ENCODE assay signal across 20 cellular contexts in the genomic region with DNA sequence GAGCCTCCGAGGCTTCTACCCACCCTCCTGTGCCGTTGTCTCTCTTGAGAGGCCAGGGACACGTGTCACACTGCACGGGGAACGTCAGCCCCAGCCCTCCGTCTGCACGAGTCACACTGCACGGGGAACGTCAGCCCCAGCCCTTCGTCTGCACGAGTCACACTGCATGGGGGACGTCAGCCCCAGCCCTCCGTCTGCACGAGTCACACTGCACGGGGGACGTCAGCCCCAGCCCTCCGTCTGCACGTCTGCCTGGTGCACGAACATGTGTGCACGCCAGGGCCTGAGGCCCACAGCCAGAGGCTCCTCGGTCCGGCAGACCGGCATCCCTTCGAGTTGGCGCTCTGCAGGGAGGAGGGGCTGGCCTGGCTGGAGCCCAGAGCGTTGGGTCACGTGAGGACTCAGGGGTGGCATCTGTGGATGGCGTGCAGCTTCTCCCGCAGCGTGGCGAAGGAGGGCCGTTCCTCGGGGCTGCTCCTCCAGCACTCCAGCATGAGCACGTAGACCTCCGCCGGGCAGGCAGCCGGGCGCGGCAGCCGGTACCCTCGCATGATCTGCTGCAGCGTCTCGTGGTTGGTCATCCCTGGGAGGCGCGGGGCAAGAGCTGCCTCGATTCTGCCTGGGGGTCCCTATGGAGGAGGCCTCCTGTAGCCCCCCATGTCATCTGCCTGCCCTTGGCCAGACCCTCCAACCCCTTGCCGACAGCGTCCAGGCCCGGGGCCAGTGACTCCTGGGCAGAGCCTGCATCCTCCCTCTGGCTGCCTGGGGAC. TPM values are rescaled to one million over a fixed set of nuclear protein-coding genes. Genes with fewer than 3 reads are reported as not detected.
DNase-seq lines count a peak whose midpoint lies in the region; ATAC-seq, FAIRE-seq and TF ChIP-seq lines count a peak whose summit lies in the region.
"Had no signal": no experiment of that assay in that cellular context is flagged by ENCODE, and none has a peak within 500 bp of the region (broad histone marks: within the 10 kb centered on the region; RNA-seq: fewer than 3 reads in every experiment).

No MANE protein-coding gene starts in this region.

- no peak for TF ChIP-seq POLR2A in gastrocnemius medialis (IDR thresholded peaks at IDR 0.05)

- intact Hi-C loops in gastrocnemius medialis (cut with DNase I; ENCODE audit: low total_unique reads) = no loop called here

- in situ Hi-C loops in gastrocnemius medialis (cut with MboI; ENCODE audit: low sequenced_read_pairs in 4 of 4) = loop anchor here in 1 of 4 donors (25.0 kb wide), 1 partner anchor 97 kb away; the partner anchor contains the start of gene GMEB2

- H2BK120ac ChIP-seq in mesendoderm (ENCODE audit: low read depth, low read length) = no peak overlapping the region

- no peak overlapping the region for H3K4ac ChIP-seq in mesendoderm (ENCODE audit: low read depth, low read length)

- no peak overlapping the region for H3K9ac ChIP-seq in mesendoderm (ENCODE audit: low read length)

- no peaks in the 10 kb centered on the region for H3K36me3 ChIP-seq in mesendoderm (ENCODE audit: control insufficient read depth, insufficient read depth, low read length)
- no peaks in the 10 kb centered on the region for H3K36me3 ChIP-seq in gastrocnemius medialis
- H3K36me3 ChIP-seq: Peyer's patch, suprapubic skin had no signal

- H2AK5ac ChIP-seq in mesendoderm (ENCODE audit: low read length) = no peak overlapping the region

- DNase-seq in NCI-H1092 treated with DMSO at 0.1 percent for 48 hours (lab: John Stamatoyannopoulos, UW) (peak; percentile 16), NCI-H1092 (lab: John Stamatoyannopoulos, UW) (no peak), HTR-8/SVneo (ENCODE audit: insufficient read length, low spot score) (no peak), mesendoderm (no peak), gastrocnemius medialis (no peak), GM20000 (ENCODE audit: low spot score) (no peak)
- DNase-seq: activated CD4-positive, alpha-beta T cell treated with anti-CD3 and anti-CD28 coated beads, Interleukin-2, amount 50 U/mL, for 1 hour; aorta; Calu3; dermis blood vessel endothelial cell; Peyer's patch had no signal

- ATAC-seq in GM18502 (IDR thresholded peaks at IDR 0.05; ENCODE audit: poor library complexity, unreplicated experiment) (no peak), gastrocnemius medialis (no peak)

- FAIRE-seq in HTR-8/SVneo (lab: Jason Lieb, UNC) = peak; percentile 93

- TF ChIP-seq CTCF in VCaP (conservative IDR thresholded peaks at IDR 0.05) = no peak
- no peak for TF ChIP-seq CTCF in gastrocnemius medialis (IDR thresholded peaks at IDR 0.05 in 4 of 5, conservative IDR thresholded peaks at IDR 0.05 in 1 of 5)
- TF ChIP-seq CTCF in GM20000 (IDR thresholded peaks at IDR 0.05; ENCODE audit: extremely low read depth, missing control alignments) = no peak

- peak overlapping the region; percentile 42 for H3K56ac ChIP-seq in mesendoderm (ENCODE audit: low read length)

- no peak overlapping the region for H3K4me3 ChIP-seq in mesendoderm (ENCODE audit: low read length)
- no peak overlapping the region for H3K4me3 ChIP-seq in gastrocnemius medialis
- H3K4me3 ChIP-seq: Peyer's patch, suprapubic skin had no signal

- no peak overlapping the region for H4K5ac ChIP-seq in mesendoderm (ENCODE audit: low read length)

- H3K79me1 ChIP-seq in mesendoderm (ENCODE audit: low read length) = no peaks in the 10 kb centered on the region

- no peak overlapping the region for H3K18ac ChIP-seq in mesendoderm (ENCODE audit: low read length)

- H3K79me2 ChIP-seq in mesendoderm (ENCODE audit: control insufficient read depth, insufficient read depth, low read length) = no peaks in the 10 kb centered on the region

- no peak overlapping the region for H3K4me2 ChIP-seq in mesendoderm (ENCODE audit: low read length)

- H2BK5ac ChIP-seq in mesendoderm (ENCODE audit: low read length) = no peak overlapping the region

- H3K27me3 ChIP-seq in mesendoderm (ENCODE audit: insufficient read depth, low read length, poor library complexity) = no peaks in the 10 kb centered on the region
- peaks cover 4 to 11% (median 8%) of the 10 kb centered on the region in 3 donors for H3K27me3 ChIP-seq in gastrocnemius medialis
- H3K27me3 ChIP-seq: Peyer's patch, suprapubic skin had no signal

- no peaks in the 10 kb centered on the region for H3K9me3 ChIP-seq in gastrocnemius medialis
- H3K9me3 ChIP-seq: Peyer's patch, suprapubic skin had no signal

- no peak overlapping the region for H2BK15ac ChIP-seq in mesendoderm (replicated peaks; ENCODE audit: low read depth)

- no CpG with 5 or more reads among the region's 49 CpGs for WGBS in mesendoderm (ENCODE audit: extremely low coverage, insufficient coverage, low lambda C conversion rate)

- no peak overlapping the region for H3K23ac ChIP-seq in mesendoderm (ENCODE audit: low read length)

- H3K27ac ChIP-seq in VCaP = peak overlapping the region; percentile 95
- H3K27ac ChIP-seq in mesendoderm (ENCODE audit: low read depth, low read length) = no peak overlapping the region
- no peak overlapping the region for H3K27ac ChIP-seq in gastrocnemius medialis
- H3K27ac ChIP-seq: suprapubic skin had no signal

- H4K8ac ChIP-seq in mesendoderm (ENCODE audit: low read depth, low read length) = no peak overlapping the region

- H3K4me1 ChIP-seq in mesendoderm (ENCODE audit: control insufficient read depth, low read depth, low read length) (no peaks in the 10 kb centered on the region), gastrocnemius medialis (peaks cover 0 to 4% of the 10 kb centered on the region in 2 donors)

RNA-seq across cellular contexts. Expression of gene PTK6, which starts 3.4 kb away (rescaled TPM):
- polyA plus RNA-seq in mesendoderm (2013, experiment 1 of 2) = 0.08 TPM
- polyA plus RNA-seq in mesendoderm (2013, experiment 2 of 2) = 0.07 TPM
- total RNA-seq in gastrocnemius medialis = under 1 TPM in 1 of 4 donors, not detected in 3; 0.36 TPM

RNA-seq across cellular contexts. Expression of gene SRMS, which starts 6.9 kb away (rescaled TPM):
- 0.11 TPM for polyA plus RNA-seq in mesendoderm (2013, experiment 1 of 2)
- 0.10 TPM for polyA plus RNA-seq in mesendoderm (2013, experiment 2 of 2)
- not detected for total RNA-seq in gastrocnemius medialis
- total RNA-seq: A172; activated T-helper 1 cell treated with anti-CD3 and anti-CD28 coated beads, Interleukin-12 subunit alpha, Interleukin-12 subunit beta, Interleukin-2, Interleukin-4 antibody, amounts not matched to agents 30 ng/mL and 10 ng/mL and 1 ng/mL, durations not matched to agents 14 hours and 24 hours and 36 hours; aorta; Calu3; dermis blood vessel endothelial cell; mesothelial cell of epicardium; NCI-H460; omental fat pad; Peyer's patch; T-helper 1 cell treated with Interleukin-12 subunit alpha and Interleukin-12 subunit beta and Interleukin-4 antibody, amounts not matched to agents 30 ng/mL and 1 ng/mL, for 36 hours had no signal
- polyA plus RNA-seq: aorta had no signal

RNA-seq across cellular contexts. Expression of gene FNDC11, which starts 13.4 kb away (rescaled TPM):
- 1.3 TPM for polyA plus RNA-seq in mesendoderm (2013, experiment 1 of 2)
- 1.5 TPM for polyA plus RNA-seq in mesendoderm (2013, experiment 2 of 2)
- under 1 TPM in 1 of 4 donors, not detected in 3; 0.13 TPM for total RNA-seq in gastrocnemius medialis
- total RNA-seq: Calu3 had no signal

RNA-seq across cellular contexts. Expression of gene PPDPF, which starts 20.0 kb away (rescaled TPM):
- polyA plus RNA-seq in mesendoderm (2013, experiment 1 of 2) = 145 TPM
- polyA plus RNA-seq in mesendoderm (2013, experiment 2 of 2) = 147 TPM
- total RNA-seq in gastrocnemius medialis = 100 to 1,000 TPM in 1 of 4 donors, 10 to 100 TPM in 3; 50.2 to 207 (median 76.1) TPM

RNA-seq across cellular contexts. Expression of gene HELZ2, which starts 33.4 kb away (rescaled TPM):
- polyA plus RNA-seq in mesendoderm (2013, experiment 1 of 2) = 2.6 TPM
- 2.2 TPM for polyA plus RNA-seq in mesendoderm (2013, experiment 2 of 2)
- 1 to 10 TPM; 1.7 to 6.2 (median 3.6) TPM for total RNA-seq in gastrocnemius medialis
